8 cellular contexts compared by ENCODE assay signal in genomic region chr15:61835476-61836106, GRCh38.
DNase-seq lines count a peak whose midpoint lies in the region; ATAC-seq, FAIRE-seq and TF ChIP-seq lines count a peak whose summit lies in the region.

No MANE protein-coding gene starts in this region.

- no peaks in the 10 kb centered on the region for H3K9me3 ChIP-seq in pancreas

- H3K4me1 ChIP-seq in pancreas, result no peaks in the 10 kb centered on the region

- FAIRE-seq in frontal cortex (lab: Jason Lieb, UNC) (no peak), pancreas (lab: Jason Lieb, UNC) (no peak)

- in situ Hi-C loops in Caki2 (cut with HindIII; ENCODE audit: low pct_unique_long_range_greater_than_20kb, low sequenced_read_pairs), result no loop called here

- H3K27me3 ChIP-seq in pancreas, result no peaks in the 10 kb centered on the region

- H3K4me3 ChIP-seq in pancreas, result no peak overlapping the region

- peak; percentile 35 for DNase-seq in Caki2 (ENCODE audit: low read depth)
- DNase-seq in HuH-7.5 (ENCODE audit: low spot score), result peak; percentile 39
- DNase-seq in RPMI7951 (ENCODE audit: low read depth), result peak; percentile 61
- DNase-seq in activated effector memory CD4-positive, alpha-beta T cell treated with Interleukin-2 at 50 U/mL for 16 hours, result peak; percentile 40
- DNase-seq in frontal cortex (ENCODE audit: low spot score in 2 of 2), result peak; percentile 21 to 67
- DNase-seq in pancreas, result peak; percentile 22 to 79 (median 67)
- DNase-seq in ureter (ENCODE audit: low spot score), result peak; percentile 76

- ATAC-seq in pancreas, result peak; percentile 65 to 85 (median 82)
- ATAC-seq in HG02870 (IDR thresholded peaks at IDR 0.05; ENCODE audit: unreplicated experiment), result no peak

- TF ChIP-seq CTCF in pancreas (IDR thresholded peaks at IDR 0.05), result peak; percentile 88 to 93 (median 91)

- 6 to 7% methylated on average over 9 of the region's 9 CpGs for WGBS in pancreas, 2 donors

- intact Hi-C loops in pancreas (cut with DNase I), result loop anchor here in 1 of 3 donors (10.0 kb wide), 1 partner anchor 661 kb away; no protein-coding TSS in a partner anchor

- no peak overlapping the region for H3K27ac ChIP-seq in pancreas

- no peaks in the 10 kb centered on the region for H3K36me3 ChIP-seq in pancreas
